22 cellular contexts compared by ENCODE assay signal in genomic region chr9:95879591-95879990, GRCh38. TPM values are rescaled to one million over a fixed set of nuclear protein-coding genes. Genes with fewer than 3 reads are reported as not detected.
DNase-seq lines count a peak whose midpoint lies in the region; FAIRE-seq and TF ChIP-seq lines count a peak whose summit lies in the region.
"Had no signal": no experiment of that assay in that cellular context is flagged by ENCODE, and none has a peak within 500 bp of the region (broad histone marks: within the 10 kb centered on the region; RNA-seq: fewer than 3 reads in every experiment).

No MANE protein-coding gene starts in this region.

- no peaks in the 10 kb centered on the region for H3K9me2 ChIP-seq in GM23248 (ENCODE audit: insufficient read depth)

- no peak for FAIRE-seq in GM12891 (lab: Jason Lieb, UNC)
- FAIRE-seq: urothelium cell line had no signal

- H2AFZ ChIP-seq in GM23248 = no peak overlapping the region

- no peaks in the 10 kb centered on the region for H3K9me3 Mint-ChIP-seq in endothelial cell (ENCODE audit: unreplicated experiment)
- no peaks in the 10 kb centered on the region for H3K9me3 Mint-ChIP-seq in osteocyte (ENCODE audit: unreplicated experiment)
- H3K9me3 Mint-ChIP-seq: memory B cell had no signal

- no peak for TF ChIP-seq CTCF in endothelial cell (IDR thresholded peaks at IDR 0.05; ENCODE audit: unreplicated experiment)
- TF ChIP-seq CTCF in osteocyte (IDR thresholded peaks at IDR 0.05) = no peak
- no peak for TF ChIP-seq CTCF in sigmoid colon (IDR thresholded peaks at IDR 0.05)

- in situ Hi-C loops in GM23248 (cut with MboI) = no loop called here

- H3F3A ChIP-seq in GM23248 (ENCODE audit: insufficient read depth) = no peaks in the 10 kb centered on the region

- H3K36me3 ChIP-seq in GM23248 (ENCODE audit: low read depth) (peaks cover 9% of the 10 kb centered on the region; the same call in 1 of the 2 replicates), sigmoid colon (peaks cover 0 to 23% (median 3%) of the 10 kb centered on the region in 4 donors)
- H3K36me3 ChIP-seq: prostate gland had no signal

- H3K4me1 Mint-ChIP-seq in endothelial cell (ENCODE audit: unreplicated experiment) = peaks cover 32% of the 10 kb centered on the region
- peaks cover 20% of the 10 kb centered on the region for H3K4me1 Mint-ChIP-seq in osteocyte (ENCODE audit: unreplicated experiment)

- no peak for TF ChIP-seq EP300 in sigmoid colon (IDR thresholded peaks at IDR 0.05)

- TF ChIP-seq POLR2A in sigmoid colon (IDR thresholded peaks at IDR 0.05) = no peak
- TF ChIP-seq POLR2A in GM12891 (IDR thresholded peaks at IDR 0.05; ENCODE audit: low read depth, low read length) = no peak

- intact Hi-C loops in sigmoid colon (cut with DNase I) = loop anchor here (5.0 kb wide), 4 partner anchors 107 to 562 kb away; partner anchors contain the start of gene FANCC

- no peak overlapping the region for H3K4me3 Mint-ChIP-seq in endothelial cell (ENCODE audit: unreplicated experiment)
- H3K4me3 Mint-ChIP-seq in osteocyte (ENCODE audit: unreplicated experiment) = peak overlapping the region; percentile 43
- H3K4me3 Mint-ChIP-seq: B cell, memory B cell, nephron progenitor cell had no signal

- H4K20me1 ChIP-seq in GM23248 (ENCODE audit: insufficient read depth) = no peaks in the 10 kb centered on the region

- no peak overlapping the region for H3K4me2 ChIP-seq in GM23248 (ENCODE audit: unreplicated experiment)

- no peak for DNase-seq in GM23248
- peak; percentile 50 for DNase-seq in M059J (ENCODE audit: low read depth)
- no peak for DNase-seq in endothelial cell (ENCODE audit: low spot score)
- DNase-seq in osteocyte (ENCODE audit: extremely low spot score, unreplicated experiment) = no peak
- DNase-seq in sigmoid colon = no peak
- no peak for DNase-seq in A172 (ENCODE audit: low spot score)
- DNase-seq in CD1c-positive myeloid dendritic cell (ENCODE audit: extremely low spot score) = no peak
- no peak for DNase-seq in GM12891 (ENCODE audit: insufficient read length, low spot score)
- DNase-seq: activated CD4-positive, alpha-beta T cell treated with anti-CD3 and anti-CD28 coated beads for 1 hour; activated CD8-positive, alpha-beta memory T cell treated with anti-CD3 and anti-CD28 coated beads, Interleukin-2, amount 50 U/mL, for 4 hours; cerebellar nuclear complex; effector memory CD4-positive, alpha-beta T cell; NCI-H1436; NCI-H524; nephron progenitor cell; stimulated activated CD4-positive, alpha-beta T cell treated with anti-CD3 and anti-CD28 coated beads, Interleukin-12 subunit alpha, Interleukin-12 subunit beta, amount 100 ng/mL, for 4 hours; substantia nigra; SW 1271 had no signal

- H3K9ac ChIP-seq in GM23248 = no peak overlapping the region

- no peaks in the 10 kb centered on the region for H3K9me3 ChIP-seq in GM23248 (ENCODE audit: low read depth)
- no peaks in the 10 kb centered on the region for H3K9me3 ChIP-seq in sigmoid colon
- H3K9me3 ChIP-seq: prostate gland had no signal

- no peaks in the 10 kb centered on the region for H3K27me3 ChIP-seq in GM23248 (replicated peaks; ENCODE audit: insufficient read depth)
- no peaks in the 10 kb centered on the region for H3K27me3 ChIP-seq in sigmoid colon

- no peak overlapping the region for H3K4me3 ChIP-seq in GM23248
- H3K4me3 ChIP-seq in sigmoid colon = no peak overlapping the region
- H3K4me3 ChIP-seq: prostate gland had no signal

- peaks cover 60% of the 10 kb centered on the region for H3K79me2 ChIP-seq in GM23248 (ENCODE audit: insufficient read depth)

- H3K27me3 Mint-ChIP-seq in endothelial cell (ENCODE audit: unreplicated experiment) = peaks cover 1% of the 10 kb centered on the region
- no peaks in the 10 kb centered on the region for H3K27me3 Mint-ChIP-seq in osteocyte (ENCODE audit: unreplicated experiment)
- H3K27me3 Mint-ChIP-seq: B cell, memory B cell had no signal

- peaks cover 8% of the 10 kb centered on the region; the same call in 1 of the 2 replicates for H3K4me1 ChIP-seq in GM23248 (ENCODE audit: insufficient read depth)
- peaks cover 0 to 18% (median 8%) of the 10 kb centered on the region in 4 donors for H3K4me1 ChIP-seq in sigmoid colon

- H3K36me3 Mint-ChIP-seq in endothelial cell (ENCODE audit: low read depth, unreplicated experiment) (peaks cover 19% of the 10 kb centered on the region), osteocyte (ENCODE audit: unreplicated experiment) (peaks cover 3% of the 10 kb centered on the region)

- H3K27ac ChIP-seq in GM23248 (peak overlapping the region; percentile 23; the same call in 1 of the 2 replicates), sigmoid colon (peak overlapping the region in 2 of 4 donors; percentile 6 to 30)
- H3K27ac ChIP-seq: prostate gland had no signal

- peak overlapping the region; percentile 91 for H3K27ac Mint-ChIP-seq in endothelial cell (ENCODE audit: unreplicated experiment)
- peak overlapping the region; percentile 86 for H3K27ac Mint-ChIP-seq in osteocyte (ENCODE audit: unreplicated experiment)
- H3K27ac Mint-ChIP-seq: B cell, memory B cell, nephron progenitor cell had no signal

TF ChIP-seq in GM12891, 5 proteins besides CTCF, POLR2A, EP300 and RAD21:
- TF ChIP-seq POU2F2 (IDR thresholded peaks at IDR 0.05; ENCODE audit: low read depth, low read length) (no peak), PAX5 (IDR thresholded peaks at IDR 0.05; ENCODE audit: insufficient read depth, low read length, severe bottlenecking) (no peak), TAF1 (IDR thresholded peaks at IDR 0.05; ENCODE audit: low read depth, low read length) (no peak), POLR2AphosphoS5 (IDR thresholded peaks at IDR 0.05; ENCODE audit: low read depth, low read length) (no peak), SPI1 (IDR thresholded peaks at IDR 0.05; ENCODE audit: low read depth, low read length) (no peak)

RNA-seq across cellular contexts. Expression of gene ERCC6L2, which starts 4.1 kb away (rescaled TPM):
- total RNA-seq in GM23248 (2014; rRNA removed; shearing (Covaris generic)) = 45.0 and 53.4 TPM in 2 replicates
- 21.5 and 23.4 TPM in 2 replicates for polyA plus RNA-seq in GM23248 (2016; fragmentation: Nextera tagmentation; extraction: Ambion mirVana)
- 31.5 and 70.3 TPM in 2 replicates for total RNA-seq in M059J (2014; rRNA removed; shearing (Covaris generic))
- 40.5 TPM for total RNA-seq in endothelial cell (ENCODE audit: unreplicated experiment)
- 48.9 and 50.5 TPM in 2 replicates for total RNA-seq in osteocyte
- 100 to 1,000 TPM in 1 of 4 donors, 10 to 100 TPM in 3; 69.2 to 130 (median 73.6) TPM for total RNA-seq in sigmoid colon
- polyA plus RNA-seq in sigmoid colon = 10 to 100 TPM in 1 of 3 donors, 1 to 10 TPM in 2; 4.2 to 12.0 (median 6.7) TPM
- 85.1 and 86.5 TPM in 2 replicates for total RNA-seq in A172 (2014; rRNA removed; shearing (Covaris generic))
- polyA plus RNA-seq in GM12891 (2012; ENCODE audit: low read depth, missing spikeins) = 8.2 TPM
